8 cellular contexts compared by ENCODE assay signal in genomic region chr10:16436367-16436757, GRCh38. TPM values are rescaled to one million over a fixed set of nuclear protein-coding genes. Genes with fewer than 3 reads are reported as not detected.
DNase-seq lines count a peak whose midpoint lies in the region; ATAC-seq and TF ChIP-seq lines count a peak whose summit lies in the region.

No MANE protein-coding gene starts in this region.

- peak overlapping the region; percentile 51 for H3K9ac ChIP-seq in OCI-LY3 (ENCODE audit: low read length)
- H3K9ac ChIP-seq in colonic mucosa (ENCODE audit: low read depth in 2 of 2, low read length in 2 of 2), result peak overlapping the region; percentile 74 to 91

- intact Hi-C loops in colonic mucosa (cut with DNase I), result no loop called here

- H3K4me2 ChIP-seq in OCI-LY3 (ENCODE audit: low read length), result peak overlapping the region; percentile 94

- peak overlapping the region; percentile 91 for H3K4me3 ChIP-seq in OCI-LY3 (ENCODE audit: low read length)
- peak overlapping the region; percentile 52 for H3K4me3 ChIP-seq in colonic mucosa
- H3K4me3 ChIP-seq in mononuclear cell (ENCODE audit: low read length), result peak overlapping the region; percentile 70

- H3K79me2 ChIP-seq in OCI-LY3 (ENCODE audit: low read length), result peaks cover 8% of the 10 kb centered on the region

- H3K9me3 ChIP-seq in OCI-LY3 (ENCODE audit: insufficient read depth, low read length) (no peaks in the 10 kb centered on the region), colonic mucosa (no peaks in the 10 kb centered on the region), mononuclear cell (ENCODE audit: low read depth, low read length) (no peaks in the 10 kb centered on the region)

- H2AFZ ChIP-seq in OCI-LY3 (ENCODE audit: low read depth, low read length), result peak overlapping the region; percentile 92

- peak; percentile 0 for ATAC-seq in HG02610 (IDR thresholded peaks at IDR 0.05; ENCODE audit: unreplicated experiment)

- H3K4me1 ChIP-seq in OCI-LY3 (ENCODE audit: low read length), result peaks cover 5% of the 10 kb centered on the region; the same call in 1 of the 2 replicates
- H3K4me1 ChIP-seq in colonic mucosa, result peaks cover 6% of the 10 kb centered on the region
- peaks cover 38% of the 10 kb centered on the region for H3K4me1 ChIP-seq in mononuclear cell (ENCODE audit: insufficient read depth, low read length)

- DNase-seq in DMS53 (lab: John Stamatoyannopoulos, UW) (peak; percentile 77), DMS53 treated with DMSO at 0.1 percent for 48 hours (lab: John Stamatoyannopoulos, UW; ENCODE audit: unreplicated experiment) (no peak), colonic mucosa (no peak), NCI-H187 treated with DMSO at 0.1 percent for 48 hours (lab: John Stamatoyannopoulos, UW) (no peak), H4 (ENCODE audit: low spot score) (no peak)

- H4K20me1 ChIP-seq in OCI-LY3 (ENCODE audit: insufficient read depth, low read length), result no peaks in the 10 kb centered on the region

- H3K27me3 ChIP-seq in OCI-LY3 (ENCODE audit: low read depth, low read length) (no peaks in the 10 kb centered on the region), colonic mucosa (no peaks in the 10 kb centered on the region), mononuclear cell (ENCODE audit: insufficient read depth, low read length) (no peaks in the 10 kb centered on the region)

- no peak for TF ChIP-seq CTCF in OCI-LY3 (IDR thresholded peaks at IDR 0.05; ENCODE audit: low read depth, low read length)
- TF ChIP-seq CTCF in colonic mucosa (IDR thresholded peaks at IDR 0.05), result no peak

- H3K36me3 ChIP-seq in OCI-LY3 (replicated peaks; ENCODE audit: low read depth, low read length), result no peaks in the 10 kb centered on the region
- no peaks in the 10 kb centered on the region for H3K36me3 ChIP-seq in colonic mucosa

- H3K27ac ChIP-seq in OCI-LY3 (ENCODE audit: low read length), result no peak overlapping the region
- H3K27ac ChIP-seq in colonic mucosa, result peak overlapping the region; percentile 73

RNA-seq across cellular contexts. Expression of gene PTER, which starts 0.4 kb away (rescaled TPM):
- total RNA-seq in colonic mucosa, result 10 to 100 TPM; 14.1 to 20.5 TPM
- total RNA-seq in mononuclear cell, result 13.7 TPM
- 0.14 TPM in 1 of 2 replicates, not detected in the other for total RNA-seq in H4 (2014; rRNA removed; shearing (Covaris generic))

Comparison
In these comparisons a context has a peak if more than half of its experiments do, and no peak if none do; other contexts are left out.
1. RNA of gene PTER, which starts 0.4 kb away (total RNA-seq): 14.1 to 20.5 TPM in colonic mucosa and 13.7 TPM in mononuclear cell (single experiment); 0.14 TPM in H4; every median in the first group is over 10 times any median in the second.
2. Peak in every context shown above with its lines, with median percentiles within 50 percentile points of each other: H3K4me3 ChIP-seq.